In the genomic region with DNA sequence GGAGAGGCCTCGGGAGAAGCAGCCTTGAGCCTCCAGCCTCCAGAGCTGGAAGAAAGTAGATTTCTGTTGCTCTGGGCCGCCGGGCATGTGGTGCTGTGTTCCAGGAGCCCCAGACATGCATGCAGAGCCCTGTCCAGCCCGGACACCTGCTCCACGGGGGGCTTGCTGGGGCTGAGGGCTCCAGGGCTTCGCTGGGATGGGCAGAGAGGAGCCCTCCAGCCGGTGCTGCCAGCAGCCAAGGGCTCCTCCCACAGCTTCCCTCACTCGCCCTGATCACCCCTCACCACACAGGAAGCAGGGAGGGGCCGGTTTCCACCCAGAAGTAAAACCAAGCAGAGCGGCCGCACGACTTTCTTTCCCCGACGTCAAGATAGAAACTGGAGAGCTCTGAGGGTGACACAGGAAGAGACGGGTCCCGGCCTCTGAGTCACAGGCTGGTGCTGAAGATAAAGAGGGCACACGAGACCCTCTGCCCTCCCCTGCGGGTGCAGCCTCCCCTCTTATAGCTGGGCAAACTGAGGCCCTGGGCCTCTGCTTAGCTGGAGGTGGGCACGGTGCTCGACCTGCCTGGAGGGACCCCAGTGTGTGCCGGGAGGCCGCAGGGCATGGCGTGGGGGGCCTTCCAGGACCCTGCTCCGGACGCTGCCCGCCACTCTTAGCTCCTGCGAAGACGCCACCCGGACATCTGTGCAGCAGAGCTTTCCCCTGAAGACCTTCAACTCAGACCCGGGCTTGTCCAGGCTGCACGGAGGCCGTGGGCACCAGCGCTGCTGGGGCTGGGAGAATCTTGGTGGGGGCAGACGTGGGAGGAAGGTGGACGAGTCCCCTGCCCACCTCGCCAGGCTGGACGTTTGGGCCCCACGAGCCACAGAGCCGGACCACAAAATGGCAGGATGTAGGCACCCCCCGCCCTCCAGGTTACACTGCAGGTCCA, we compare ENCODE assay signal across 1 cellular context.
A peak's percentile ranks its signal among the peaks of the same experiment; 100 is the strongest.
TF ChIP-seq lines count a peak whose summit lies in the region.

No MANE protein-coding gene starts in this region.

TF ChIP-seq in K562, 482 proteins besides CTCF, POLR2A, EP300 and RAD21 (continued from another document):
- TF ChIP-seq, protein P1, sequence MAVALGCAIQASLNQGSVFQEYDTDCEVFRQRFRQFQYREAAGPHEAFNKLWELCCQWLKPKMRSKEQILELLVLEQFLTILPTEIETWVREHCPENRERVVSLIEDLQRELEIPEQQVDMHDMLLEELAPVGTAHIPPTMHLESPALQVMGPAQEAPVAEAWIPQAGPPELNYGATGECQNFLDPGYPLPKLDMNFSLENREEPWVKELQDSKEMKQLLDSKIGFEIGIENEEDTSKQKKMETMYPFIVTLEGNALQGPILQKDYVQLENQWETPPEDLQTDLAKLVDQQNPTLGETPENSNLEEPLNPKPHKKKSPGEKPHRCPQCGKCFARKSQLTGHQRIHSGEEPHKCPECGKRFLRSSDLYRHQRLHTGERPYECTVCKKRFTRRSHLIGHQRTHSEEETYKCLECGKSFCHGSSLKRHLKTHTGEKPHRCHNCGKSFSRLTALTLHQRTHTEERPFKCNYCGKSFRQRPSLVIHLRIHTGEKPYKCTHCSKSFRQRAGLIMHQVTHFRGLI (CRISPR knock-in tag; IDR thresholded peaks at IDR 0.05) = no peak
- TF ChIP-seq, protein P2, sequence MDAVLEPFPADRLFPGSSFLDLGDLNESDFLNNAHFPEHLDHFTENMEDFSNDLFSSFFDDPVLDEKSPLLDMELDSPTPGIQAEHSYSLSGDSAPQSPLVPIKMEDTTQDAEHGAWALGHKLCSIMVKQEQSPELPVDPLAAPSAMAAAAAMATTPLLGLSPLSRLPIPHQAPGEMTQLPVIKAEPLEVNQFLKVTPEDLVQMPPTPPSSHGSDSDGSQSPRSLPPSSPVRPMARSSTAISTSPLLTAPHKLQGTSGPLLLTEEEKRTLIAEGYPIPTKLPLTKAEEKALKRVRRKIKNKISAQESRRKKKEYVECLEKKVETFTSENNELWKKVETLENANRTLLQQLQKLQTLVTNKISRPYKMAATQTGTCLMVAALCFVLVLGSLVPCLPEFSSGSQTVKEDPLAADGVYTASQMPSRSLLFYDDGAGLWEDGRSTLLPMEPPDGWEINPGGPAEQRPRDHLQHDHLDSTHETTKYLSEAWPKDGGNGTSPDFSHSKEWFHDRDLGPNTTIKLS (IDR thresholded peaks at IDR 0.05; ENCODE audit: borderline replicate concordance, low read depth) = no peak
- TF ChIP-seq RBFOX2 (IDR thresholded peaks at IDR 0.05; ENCODE audit: low read depth, low read length) (peak; percentile 45; the same call in 1 of the 2 replicates), MAZ (CRISPR knock-in tag; conservative IDR thresholded peaks at IDR 0.05 in 1 of 2, IDR thresholded peaks at IDR 0.05 in 1 of 2) (peak; percentile 39 to 76; a peak in 2 of 4 replicates), JUND (IDR thresholded peaks at IDR 0.05; ENCODE audit: borderline replicate concordance, low read depth, low read length) (peak; percentile 43; the same call in 1 of the 2 replicates), JUND (tag; IDR thresholded peaks at IDR 0.05; ENCODE audit: borderline replicate concordance, low read depth, low read length) (0 out of 3 replicates have a peak, but pooled peaks have one; percentile 30), ZC3H4 (CRISPR knock-in tag; IDR thresholded peaks at IDR 0.05; ENCODE audit: borderline replicate concordance) (no peak), IFI16 (CRISPR knock-in tag; IDR thresholded peaks at IDR 0.05) (no peak)
- TF ChIP-seq, protein P3, sequence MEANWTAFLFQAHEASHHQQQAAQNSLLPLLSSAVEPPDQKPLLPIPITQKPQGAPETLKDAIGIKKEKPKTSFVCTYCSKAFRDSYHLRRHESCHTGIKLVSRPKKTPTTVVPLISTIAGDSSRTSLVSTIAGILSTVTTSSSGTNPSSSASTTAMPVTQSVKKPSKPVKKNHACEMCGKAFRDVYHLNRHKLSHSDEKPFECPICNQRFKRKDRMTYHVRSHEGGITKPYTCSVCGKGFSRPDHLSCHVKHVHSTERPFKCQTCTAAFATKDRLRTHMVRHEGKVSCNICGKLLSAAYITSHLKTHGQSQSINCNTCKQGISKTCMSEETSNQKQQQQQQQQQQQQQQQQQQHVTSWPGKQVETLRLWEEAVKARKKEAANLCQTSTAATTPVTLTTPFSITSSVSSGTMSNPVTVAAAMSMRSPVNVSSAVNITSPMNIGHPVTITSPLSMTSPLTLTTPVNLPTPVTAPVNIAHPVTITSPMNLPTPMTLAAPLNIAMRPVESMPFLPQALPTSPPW (CRISPR knock-in tag; IDR thresholded peaks at IDR 0.05) = peak; percentile 68
